ENCODE assay signal across 8 cellular contexts in the genomic region with DNA sequence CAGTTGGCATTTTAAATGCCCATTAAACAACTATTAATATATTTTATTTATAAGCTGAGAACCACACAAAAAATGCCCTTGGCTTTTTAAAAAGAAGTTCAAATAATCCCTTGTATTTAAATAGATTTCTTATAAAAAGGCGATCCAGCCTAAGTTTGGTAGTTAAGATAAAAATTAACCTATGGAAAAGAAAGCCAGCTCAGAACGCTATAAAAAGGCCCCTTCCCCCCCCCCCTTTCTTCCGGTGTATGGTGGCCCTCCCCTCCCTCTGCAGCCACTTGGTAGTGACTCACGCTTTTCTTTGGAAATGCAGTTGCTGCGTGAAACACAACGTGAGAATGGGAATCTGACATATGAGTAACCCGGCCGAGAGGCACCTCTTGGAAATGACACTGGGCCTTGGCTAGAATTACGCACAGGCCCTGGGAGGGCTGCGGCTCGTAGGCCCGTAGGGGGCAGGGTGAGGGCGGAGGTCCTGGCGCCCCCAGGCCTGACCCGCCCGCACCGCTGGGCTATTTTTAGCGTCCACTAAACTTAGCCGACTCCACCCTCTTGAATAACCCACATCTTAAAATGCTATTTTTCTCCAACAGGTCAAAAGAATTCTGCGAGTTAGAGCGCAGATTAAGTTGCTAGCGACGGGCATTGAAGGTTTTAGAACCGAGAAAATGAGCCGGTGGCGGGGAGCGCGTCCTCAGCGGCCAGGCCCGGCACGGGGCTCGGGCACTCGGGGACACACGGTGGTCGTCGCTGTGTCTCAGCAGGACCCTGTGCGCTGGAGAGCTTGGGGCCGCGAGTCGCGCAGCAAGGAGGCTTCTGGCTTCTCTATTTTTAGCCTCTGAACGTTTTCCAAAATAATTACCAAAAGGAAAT.
DNase-seq lines count a peak whose midpoint lies in the region; ATAC-seq and TF ChIP-seq lines count a peak whose summit lies in the region.

No MANE protein-coding gene starts in this region.

- peak overlapping the region; percentile 75 for H3K27ac ChIP-seq in mesenchymal stem cell (ENCODE audit: low read length, poor library complexity, severe bottlenecking)

- peak overlapping the region; percentile 95 to 97 for H2BK12ac ChIP-seq in mesenchymal stem cell (ENCODE audit: low read length in 2 of 2)

- CTCF ChIA-PET in activated CD8-positive, alpha-beta T cell treated with anti-CD3 and anti-CD28 coated beads for 36 hours (lab: Charles Lee): interaction anchor here (0.8 to 3.7 kb wide), 18 partner anchors 15 to 278 kb away, joined by 3 to 20 read pairs (median 4); no protein-coding TSS in a partner anchor

- H3K4me2 ChIP-seq in mesenchymal stem cell (ENCODE audit: low read length, poor library complexity, severe bottlenecking): peak overlapping the region; percentile 67

- H3K14ac ChIP-seq in mesenchymal stem cell (ENCODE audit: low read length in 2 of 2): no peak overlapping the region

- peak overlapping the region; percentile 91 for H3K27ac Mint-ChIP-seq in activated CD8-positive, alpha-beta T cell treated with anti-CD3 and anti-CD28 coated beads for 36 hours

- peak overlapping the region; percentile 92 for H2BK120ac ChIP-seq in mesenchymal stem cell (ENCODE audit: low read depth, low read length)

- H2AK5ac ChIP-seq in mesenchymal stem cell (ENCODE audit: low read length, severe bottlenecking): no peak overlapping the region

- H3K36me3 Mint-ChIP-seq in activated CD8-positive, alpha-beta T cell treated with anti-CD3 and anti-CD28 coated beads for 36 hours (ENCODE audit: low read depth): peaks cover 27% of the 10 kb centered on the region

- peak overlapping the region; percentile 95 for H4K91ac ChIP-seq in mesenchymal stem cell (ENCODE audit: low read length)

- H3K23ac ChIP-seq in mesenchymal stem cell (ENCODE audit: low read length in 2 of 2): no peak overlapping the region

- no peak overlapping the region for H2AFZ ChIP-seq in mesenchymal stem cell (ENCODE audit: low read depth, low read length)

- H3K4me1 ChIP-seq in endocrine pancreas (ENCODE audit: control insufficient read depth, insufficient read depth, low read length) (peaks cover 13% of the 10 kb centered on the region), mesenchymal stem cell (ENCODE audit: control insufficient read depth, insufficient read depth, low read depth, low read length) (peaks cover 28% of the 10 kb centered on the region)

- peak overlapping the region; percentile 81 to 92 for H3K18ac ChIP-seq in mesenchymal stem cell (ENCODE audit: low read depth in 1 of 2, low read length in 2 of 2)

- no peaks in the 10 kb centered on the region for H3K36me3 ChIP-seq in endocrine pancreas (ENCODE audit: control insufficient read depth, insufficient read depth, low read length)
- no peaks in the 10 kb centered on the region for H3K36me3 ChIP-seq in mesenchymal stem cell (ENCODE audit: control insufficient read depth in 1 of 2, insufficient read depth in 2 of 2, low read depth in 1 of 2, low read length in 2 of 2)

- H3K4me1 Mint-ChIP-seq in activated CD8-positive, alpha-beta T cell treated with anti-CD3 and anti-CD28 coated beads for 36 hours (ENCODE audit: low read depth): peaks cover 63% of the 10 kb centered on the region

- H3K27me3 ChIP-seq in endocrine pancreas (ENCODE audit: control insufficient read depth, insufficient read depth, low read length): no peaks in the 10 kb centered on the region
- no peaks in the 10 kb centered on the region for H3K27me3 ChIP-seq in mesenchymal stem cell (ENCODE audit: control insufficient read depth in 1 of 2, insufficient read depth in 1 of 2, low read length in 2 of 2)

- peak overlapping the region; percentile 64 for H2BK15ac ChIP-seq in mesenchymal stem cell (ENCODE audit: low read depth, poor library complexity, severe bottlenecking)

- intact Hi-C loops in activated CD8-positive, alpha-beta T cell treated with anti-CD3 and anti-CD28 coated beads for 36 hours (cut with micrococcal nuclease): loop anchor here (1.0 to 10.0 kb wide), 8 partner anchors 16 to 226 kb away; no protein-coding TSS in a partner anchor

- peaks cover 18% of the 10 kb centered on the region for H3K9me3 Mint-ChIP-seq in activated CD8-positive, alpha-beta T cell treated with anti-CD3 and anti-CD28 coated beads for 36 hours

- 0 out of 3 replicates have a peak, but pooled peaks have one; percentile 31 for TF ChIP-seq CTCF in GM12872 (IDR thresholded peaks at IDR 0.05; ENCODE audit: insufficient read depth, low read depth, low read length)
- no peak for TF ChIP-seq CTCF in activated CD8-positive, alpha-beta T cell treated with anti-CD3 and anti-CD28 coated beads for 36 hours (IDR thresholded peaks at IDR 0.05)

- peak overlapping the region; percentile 67 for H3K4me3 Mint-ChIP-seq in activated CD8-positive, alpha-beta T cell treated with anti-CD3 and anti-CD28 coated beads for 36 hours

- peak overlapping the region; percentile 79 for H2BK5ac ChIP-seq in mesenchymal stem cell (ENCODE audit: low read depth, low read length, poor library complexity, severe bottlenecking)

- H4K8ac ChIP-seq in mesenchymal stem cell (ENCODE audit: low read length): peak overlapping the region; percentile 78

- peak; percentile 24 for ATAC-seq in HG02943 (IDR thresholded peaks at IDR 0.05; ENCODE audit: low read depth, unreplicated experiment)
- ATAC-seq in activated CD8-positive, alpha-beta T cell treated with anti-CD3 and anti-CD28 coated beads for 36 hours: peak; percentile 79

- POLR2A ChIA-PET in activated CD8-positive, alpha-beta T cell treated with anti-CD3 and anti-CD28 coated beads for 36 hours (lab: Charles Lee): interaction anchor here (0.6 to 7.0 kb wide), 25 partner anchors 9 to 226 kb away, joined by 3 to 69 read pairs (median 5); partner anchors contain the start of gene AUH

- H3K4me3 ChIP-seq in endocrine pancreas (ENCODE audit: control insufficient read depth, insufficient read depth, low read length) (no peak overlapping the region), mesenchymal stem cell (ENCODE audit: insufficient read depth in 1 of 2, low read depth in 1 of 2, low read length in 2 of 2) (peak overlapping the region; percentile 56 to 69)

- H3K9ac ChIP-seq in endocrine pancreas (ENCODE audit: control insufficient read depth, insufficient read depth, low read length): peak overlapping the region; percentile 55
- peak overlapping the region; percentile 98 for H3K9ac ChIP-seq in mesenchymal stem cell (ENCODE audit: low read length)

- no peaks in the 10 kb centered on the region for H3K9me3 ChIP-seq in endocrine pancreas (ENCODE audit: control insufficient read depth, low read length)
- peaks cover 2% of the 10 kb centered on the region for H3K9me3 ChIP-seq in mesenchymal stem cell (ENCODE audit: control insufficient read depth, low read length)

- no peaks in the 10 kb centered on the region for H3K79me1 ChIP-seq in mesenchymal stem cell (replicated peaks; ENCODE audit: low read length, poor library complexity, severe bottlenecking)

- 0% methylated on average over 36 of the region's 42 CpGs for WGBS in mesenchymal stem cell

- no peaks in the 10 kb centered on the region for H3K27me3 Mint-ChIP-seq in activated CD8-positive, alpha-beta T cell treated with anti-CD3 and anti-CD28 coated beads for 36 hours

- DNase-seq in NCI-H526 (lab: John Stamatoyannopoulos, UW) (peak; percentile 22 to 55), mesenchymal stem cell (peak; percentile 100)
- DNase-seq in activated CD8-positive, alpha-beta T cell treated with anti-CD3 and anti-CD28 coated beads for 36 hours: peak; percentile 92
- DNase-seq in stimulated activated CD4-positive, alpha-beta T cell treated with anti-CD3 and anti-CD28 coated beads, TNF-alpha, amount 100 ng/mL, for 48 hours (ENCODE audit: low read depth in 3 of 3): peak; percentile 67 to 88 (median 73)
- DNase-seq in effector CD8-positive, alpha-beta T cell (lab: John Stamatoyannopoulos, UW): no peak

- H3K4ac ChIP-seq in mesenchymal stem cell (ENCODE audit: low read depth in 1 of 2, low read length in 2 of 2): peak overlapping the region; percentile 87 to 89
